In the genomic region with DNA sequence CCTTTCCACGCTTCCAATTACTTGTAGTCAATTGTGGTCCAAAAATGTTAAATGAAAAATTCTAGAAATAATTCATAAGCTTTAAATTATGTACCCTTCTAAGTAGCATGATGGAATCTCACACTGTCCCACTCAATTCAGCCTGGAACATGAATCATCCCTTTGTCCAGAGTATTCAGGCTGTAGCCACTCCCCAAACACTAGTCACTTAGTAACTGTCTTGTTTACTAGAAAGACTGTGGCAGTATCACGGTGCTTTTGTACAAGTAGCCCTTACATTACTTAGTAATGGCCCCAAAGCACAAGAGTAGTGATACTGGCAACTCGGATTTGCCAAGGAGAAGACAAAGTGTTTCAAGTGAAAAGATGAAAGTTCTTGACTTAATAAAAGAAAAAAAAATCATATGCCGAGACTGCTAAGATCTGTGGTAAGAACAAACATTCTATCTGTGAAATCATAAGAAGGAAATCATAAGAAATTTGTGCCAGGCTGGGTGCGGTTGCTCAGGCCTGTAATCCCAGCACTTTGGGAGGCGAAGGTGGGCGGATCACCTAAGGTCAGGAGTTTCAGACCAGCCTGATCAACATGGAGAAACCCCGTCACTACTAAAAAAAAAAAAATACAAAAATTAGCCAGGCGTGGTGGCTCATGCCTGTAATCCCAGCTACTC, we compare ENCODE assay signal across 13 cellular contexts.
DNase-seq lines count a peak whose midpoint lies in the region; ATAC-seq, FAIRE-seq and TF ChIP-seq lines count a peak whose summit lies in the region.
"Had no signal": no experiment of that assay in that cellular context is flagged by ENCODE, and none has a peak within 500 bp of the region (broad histone marks: within the 10 kb centered on the region; RNA-seq: fewer than 3 reads in every experiment).

No MANE protein-coding gene starts in this region.

- ATAC-seq in left lung (peak; percentile 68), GM21367 (IDR thresholded peaks at IDR 0.05; ENCODE audit: unreplicated experiment) (no peak), GM21737 (IDR thresholded peaks at IDR 0.05; ENCODE audit: unreplicated experiment) (no peak)
- ATAC-seq: gastroesophageal sphincter had no signal

- TF ChIP-seq CTCF in AG04450 (IDR thresholded peaks at IDR 0.05; ENCODE audit: low read depth, low read length): no peak
- TF ChIP-seq CTCF in bronchial epithelial cell (IDR thresholded peaks at IDR 0.05; ENCODE audit: insufficient read depth, low read length, severe bottlenecking): no peak
- no peak for TF ChIP-seq CTCF in left lung (IDR thresholded peaks at IDR 0.05)

- intact Hi-C loops in left lung (cut with DNase I): no loop called here

- no peaks in the 10 kb centered on the region for H3K4me1 ChIP-seq in left lung
- H3K4me1 ChIP-seq: gastroesophageal sphincter had no signal

- H3K9me3 ChIP-seq in AG04450 (ENCODE audit: control insufficient read depth, insufficient read depth, low read length) (no peaks in the 10 kb centered on the region), left lung (no peaks in the 10 kb centered on the region)
- H3K9me3 ChIP-seq: gastroesophageal sphincter had no signal

- H3K36me3 ChIP-seq in bronchial epithelial cell (ENCODE audit: control insufficient read depth, insufficient read depth, low read length): peaks cover 2% of the 10 kb centered on the region
- peaks cover 0 to 33% of the 10 kb centered on the region in 2 donors for H3K36me3 ChIP-seq in left lung

- CTCF ChIA-PET in AG04450 (lab: Charles Lee): interaction anchor here (0.9 to 1.3 kb wide), 2 partner anchors 30 to 31 kb away, joined by 4 to 6 read pairs; no protein-coding TSS in a partner anchor

- DNase-seq in AG04450 (ENCODE audit: low read depth, low spot score) (peak; percentile 10), HuH-7 (ENCODE audit: low spot score) (peak; percentile 17), bronchial epithelial cell (ENCODE audit: low read depth) (peak; percentile 93), left lung (no peak), C1 segment of cervical spinal cord (lab: John Stamatoyannopoulos, UW) (no peak)
- DNase-seq in stimulated activated CD4-positive, alpha-beta T cell treated with anti-CD3 and anti-CD28 coated beads, Interleukin-15, amount 100 ng/mL, for 24 hours: no peak
- DNase-seq: activated T-cell treated with anti-CD3 and anti-CD28 coated beads, Interleukin-2, amount 50 U/mL, for 24 hours; DMS 273 treated with DMSO at 0.1 percent for 48 hours had no signal

- H3K27me3 ChIP-seq in AG04450 (ENCODE audit: control insufficient read depth, insufficient read depth, low read length): no peaks in the 10 kb centered on the region
- H3K27me3 ChIP-seq in bronchial epithelial cell (ENCODE audit: control insufficient read depth, insufficient read depth, low read length): no peaks in the 10 kb centered on the region
- no peaks in the 10 kb centered on the region for H3K27me3 ChIP-seq in left lung
- H3K27me3 ChIP-seq: gastroesophageal sphincter, tibial nerve had no signal

- H3K27ac ChIP-seq in AG04450 (ENCODE audit: low read depth, low read length) (no peak overlapping the region), left lung (no peak overlapping the region)
- H3K27ac ChIP-seq: gastroesophageal sphincter had no signal

- FAIRE-seq in bronchial epithelial cell (lab: Jason Lieb, UNC): no peak

- POLR2A ChIA-PET in AG04450 (lab: Yijun Ruan, JAX): no interaction called here

- H3K4me3 ChIP-seq in AG04450 (ENCODE audit: low read depth, low read length) (no peak overlapping the region), bronchial epithelial cell (ENCODE audit: low read depth, low read length) (no peak overlapping the region), left lung (no peak overlapping the region)
- H3K4me3 ChIP-seq: gastroesophageal sphincter, skin epidermis, tibial nerve had no signal

Comparison
In these comparisons a context has a peak if more than half of its experiments do, and no peak if none do; other contexts are left out.
1. DNase-seq: peak in AG04450 (single experiment), HuH-7 (single experiment) and bronchial epithelial cell (single experiment); none in left lung (0 of 2), C1 segment of cervical spinal cord (0 of 14) and stimulated activated CD4-positive, alpha-beta T cell treated with anti-CD3 and anti-CD28 coated beads, Interleukin-15, amount 100 ng/mL, for 24 hours (single experiment).